Comparison of ENCODE assay signal across 38 cellular contexts in genomic region chr1:6062670-6063069, GRCh38.
"Had no signal": no experiment of that assay in that cellular context is flagged by ENCODE, and none has a peak within 500 bp of the region (broad histone marks: within the 10 kb centered on the region; RNA-seq: fewer than 3 reads in every experiment).

No MANE protein-coding gene starts in this region.

- H3K9me3 Mint-ChIP-seq: activated B cell treated with CpG ODN at 0.5 μM for 24 hours; activated CD4-positive, alpha-beta memory T cell treated with anti-CD3 and anti-CD28 coated beads for 36 hours; activated CD4-positive, alpha-beta T cell treated with anti-CD3 and anti-CD28 coated beads, Interleukin-2, amount 10 ng/mL, durations not matched to agents 24 days and 14 days; activated CD8-positive, alpha-beta T cell treated with anti-CD3 and anti-CD28 coated beads for 36 hours; activated naive CD4-positive, alpha-beta T cell treated with anti-CD3 and anti-CD28 coated beads, Interleukin-2, amount 10 ng/mL, durations not matched to agents 7 days and 5 days; activated naive CD4-positive, alpha-beta T cell treated with anti-CD3 and anti-CD28 coated beads, Interleukin-2, amount 50 U/mL, for 24 hours; activated naive CD8-positive, alpha-beta T cell treated with anti-CD3 and anti-CD28 coated beads, Interleukin-2, amount 10 ng/mL, durations not matched to agents 7 days and 5 days; activated naive CD8-positive, alpha-beta T cell treated with anti-CD3 and anti-CD28 coated beads, Interleukin-2, amount 50 U/mL, for 24 hours; activated T-cell treated with anti-CD3 and anti-CD28 coated beads, Interleukin-2, amount 50 U/mL, for 4 hours; activated T-cell treated with anti-CD3 and anti-CD28 coated beads, Interleukin-2, amount 50 U/mL, for 72 hours; activated T-helper 1 cell treated with anti-CD3 and anti-CD28 coated beads, Interleukin-12 subunit alpha, Interleukin-12 subunit beta, Interleukin-2, Interleukin-4 antibody, amounts not matched to agents 30 ng/mL and 10 ng/mL and 1 ng/mL, durations not matched to agents 14 hours and 24 hours and 36 hours; activated T-helper 2 cell treated with anti-CD3 and anti-CD28 coated beads, Interferon-gamma antibody, Interleukin-2, Interleukin-4, amounts not matched to agents 10 μg/mL and 5 μg/mL and 100 μg/mL, durations not matched to agents 14 hours and 24 hours and 36 hours; central memory CD8-positive, alpha-beta T cell; T-helper 1 cell treated with Interleukin-12 subunit alpha and Interleukin-12 subunit beta and Interleukin-4 antibody, amounts not matched to agents 30 μg/mL and 1 μg/mL, for 36 hours; T-helper 2 cell treated with Interferon-gamma antibody and Interleukin-4, amounts not matched to agents 5 μg/mL and 100 μg/mL, for 36 hours had no signal

- H3K4me3 Mint-ChIP-seq: activated B cell treated with CpG ODN at 0.5 μM for 24 hours; activated CD4-positive, alpha-beta memory T cell treated with anti-CD3 and anti-CD28 coated beads for 36 hours; activated CD4-positive, alpha-beta T cell treated with anti-CD3 and anti-CD28 coated beads, Interleukin-2, amount 10 ng/mL, durations not matched to agents 24 days and 14 days; activated CD8-positive, alpha-beta T cell treated with anti-CD3 and anti-CD28 coated beads for 36 hours; activated naive CD4-positive, alpha-beta T cell treated with anti-CD3 and anti-CD28 coated beads, Interleukin-2, amount 10 ng/mL, durations not matched to agents 7 days and 5 days; activated naive CD4-positive, alpha-beta T cell treated with anti-CD3 and anti-CD28 coated beads, Interleukin-2, amount 50 U/mL, for 24 hours; activated naive CD8-positive, alpha-beta T cell; activated naive CD8-positive, alpha-beta T cell treated with anti-CD3 and anti-CD28 coated beads, Interleukin-2, amount 10 ng/mL, durations not matched to agents 7 days and 5 days; activated naive CD8-positive, alpha-beta T cell treated with anti-CD3 and anti-CD28 coated beads, Interleukin-2, amount 50 U/mL, for 24 hours; activated T-cell treated with anti-CD3 and anti-CD28 coated beads, Interleukin-2, amount 50 U/mL, for 4 hours; activated T-cell treated with anti-CD3 and anti-CD28 coated beads, Interleukin-2, amount 50 U/mL, for 72 hours; activated T-helper 1 cell treated with anti-CD3 and anti-CD28 coated beads, Interleukin-12 subunit alpha, Interleukin-12 subunit beta, Interleukin-2, Interleukin-4 antibody, amounts not matched to agents 30 ng/mL and 10 ng/mL and 1 ng/mL, durations not matched to agents 14 hours and 24 hours and 36 hours; brain; central memory CD8-positive, alpha-beta T cell; T-helper 1 cell treated with Interleukin-12 subunit alpha and Interleukin-12 subunit beta and Interleukin-4 antibody, amounts not matched to agents 30 μg/mL and 1 μg/mL, for 36 hours; T-helper 2 cell treated with Interferon-gamma antibody and Interleukin-4, amounts not matched to agents 5 μg/mL and 100 μg/mL, for 36 hours had no signal

- ATAC-seq: activated CD8-positive, alpha-beta T cell treated with anti-CD3 and anti-CD28 coated beads for 36 hours; activated naive CD8-positive, alpha-beta T cell treated with anti-CD3 and anti-CD28 coated beads, Interleukin-2, amount 50 U/mL, for 24 hours; activated T-cell treated with anti-CD3 and anti-CD28 coated beads, Interleukin-2, amount 50 U/mL, for 4 hours; activated T-cell treated with anti-CD3 and anti-CD28 coated beads, Interleukin-2, amount 50 U/mL, for 72 hours had no signal

- H3K27ac ChIP-seq: ascending aorta, cardiac muscle cell, VCaP had no signal

- H3K27ac Mint-ChIP-seq: activated B cell treated with CpG ODN at 0.5 μM for 24 hours; activated CD4-positive, alpha-beta memory T cell treated with anti-CD3 and anti-CD28 coated beads for 36 hours; activated CD4-positive, alpha-beta T cell treated with anti-CD3 and anti-CD28 coated beads, Interleukin-2, amount 10 ng/mL, durations not matched to agents 24 days and 14 days; activated CD8-positive, alpha-beta T cell treated with anti-CD3 and anti-CD28 coated beads for 36 hours; activated naive CD4-positive, alpha-beta T cell treated with anti-CD3 and anti-CD28 coated beads, Interleukin-2, amount 10 ng/mL, durations not matched to agents 7 days and 5 days; activated naive CD4-positive, alpha-beta T cell treated with anti-CD3 and anti-CD28 coated beads, Interleukin-2, amount 50 U/mL, for 24 hours; activated naive CD8-positive, alpha-beta T cell; activated naive CD8-positive, alpha-beta T cell treated with anti-CD3 and anti-CD28 coated beads, Interleukin-2, amount 10 ng/mL, durations not matched to agents 7 days and 5 days; activated naive CD8-positive, alpha-beta T cell treated with anti-CD3 and anti-CD28 coated beads, Interleukin-2, amount 50 U/mL, for 24 hours; activated T-cell treated with anti-CD3 and anti-CD28 coated beads, Interleukin-2, amount 50 U/mL, for 72 hours; activated T-helper 1 cell treated with anti-CD3 and anti-CD28 coated beads, Interleukin-12 subunit alpha, Interleukin-12 subunit beta, Interleukin-2, Interleukin-4 antibody, amounts not matched to agents 30 ng/mL and 10 ng/mL and 1 ng/mL, durations not matched to agents 14 hours and 24 hours and 36 hours; activated T-helper 2 cell treated with anti-CD3 and anti-CD28 coated beads, Interferon-gamma antibody, Interleukin-2, Interleukin-4, amounts not matched to agents 10 μg/mL and 5 μg/mL and 100 μg/mL, durations not matched to agents 14 hours and 24 hours and 36 hours; brain; T-helper 1 cell treated with Interleukin-12 subunit alpha and Interleukin-12 subunit beta and Interleukin-4 antibody, amounts not matched to agents 30 μg/mL and 1 μg/mL, for 36 hours; T-helper 2 cell treated with Interferon-gamma antibody and Interleukin-4, amounts not matched to agents 5 μg/mL and 100 μg/mL, for 36 hours had no signal

- H3K4me3 ChIP-seq: ascending aorta, cardiac muscle cell had no signal

- H3K9me3 ChIP-seq: ascending aorta had no signal

- H3K36me3 Mint-ChIP-seq: activated naive CD4-positive, alpha-beta T cell treated with anti-CD3 and anti-CD28 coated beads, Interleukin-2, amount 50 U/mL, for 24 hours; activated naive CD8-positive, alpha-beta T cell; brain had no signal

- H3K27me3 Mint-ChIP-seq: activated B cell treated with CpG ODN at 0.5 μM for 24 hours; activated CD4-positive, alpha-beta memory T cell treated with anti-CD3 and anti-CD28 coated beads for 36 hours; activated CD4-positive, alpha-beta T cell treated with anti-CD3 and anti-CD28 coated beads, Interleukin-2, amount 10 ng/mL, durations not matched to agents 24 days and 14 days; activated CD8-positive, alpha-beta T cell treated with anti-CD3 and anti-CD28 coated beads for 36 hours; activated naive CD4-positive, alpha-beta T cell treated with anti-CD3 and anti-CD28 coated beads, Interleukin-2, amount 10 ng/mL, durations not matched to agents 7 days and 5 days; activated naive CD4-positive, alpha-beta T cell treated with anti-CD3 and anti-CD28 coated beads, Interleukin-2, amount 50 U/mL, for 24 hours; activated naive CD8-positive, alpha-beta T cell; activated naive CD8-positive, alpha-beta T cell treated with anti-CD3 and anti-CD28 coated beads, Interleukin-2, amount 10 ng/mL, durations not matched to agents 7 days and 5 days; activated naive CD8-positive, alpha-beta T cell treated with anti-CD3 and anti-CD28 coated beads, Interleukin-2, amount 50 U/mL, for 24 hours; brain; central memory CD8-positive, alpha-beta T cell had no signal

- H3K27me3 ChIP-seq: ascending aorta, cardiac muscle cell had no signal

- FAIRE-seq: bronchial epithelial cell, TTC549 had no signal

- H3K4me1 Mint-ChIP-seq: activated B cell treated with CpG ODN at 0.5 μM for 24 hours; activated naive CD8-positive, alpha-beta T cell treated with anti-CD3 and anti-CD28 coated beads, Interleukin-2, amount 50 U/mL, for 24 hours had no signal

- DNase-seq: activated B cell treated with CpG ODN at 0.5 μM for 24 hours; activated CD4-positive, alpha-beta memory T cell treated with anti-CD3 and anti-CD28 coated beads for 36 hours; activated CD4-positive, alpha-beta T cell treated with anti-CD3 and anti-CD28 coated beads for 4 hours; activated CD4-positive, alpha-beta T cell treated with anti-CD3 and anti-CD28 coated beads, Interleukin-2, amount 10 ng/mL, durations not matched to agents 24 days and 14 days; activated CD4-positive, alpha-beta T cell treated with anti-CD3 and anti-CD28 coated beads, Interleukin-2, amount 50 U/mL, for 1 hour; activated CD4-positive, alpha-beta T cell treated with anti-CD3 and anti-CD28 coated beads, Interleukin-2, amount 50 U/mL, for 4 hours; activated CD4-positive, CD25-positive, alpha-beta regulatory T cell treated with anti-CD3 and anti-CD28 coated beads, Interleukin-2, amount 50 U/mL, for 72 hours; activated CD8-positive, alpha-beta memory T cell treated with anti-CD3 and anti-CD28 coated beads, Interleukin-2, amount 50 U/mL, for 4 hours; activated CD8-positive, alpha-beta T cell treated with anti-CD3 and anti-CD28 coated beads for 36 hours; activated effector memory CD4-positive, alpha-beta T cell treated with Interleukin-2 at 50 U/mL for 16 hours; activated gamma-delta T cell; activated naive CD4-positive, alpha-beta T cell treated with anti-CD3 and anti-CD28 coated beads, Interleukin-2, amount 10 ng/mL, durations not matched to agents 7 days and 5 days; activated naive CD4-positive, alpha-beta T cell treated with Interleukin-2 at 50 U/mL for 16 hours; activated naive CD8-positive, alpha-beta T cell treated with anti-CD3 and anti-CD28 coated beads, Interleukin-2, amount 10 ng/mL, durations not matched to agents 7 days and 5 days; activated naive CD8-positive, alpha-beta T cell treated with anti-CD3 and anti-CD28 coated beads, Interleukin-2, amount 50 U/mL, for 24 hours; activated T-cell treated with anti-CD3 and anti-CD28 coated beads for 4 hours; activated T-cell treated with anti-CD3 and anti-CD28 coated beads, Interleukin-2, amount 50 U/mL, for 1 hour; activated T-cell treated with anti-CD3 and anti-CD28 coated beads, Interleukin-2, amount 50 U/mL, for 4 hours; activated T-cell treated with anti-CD3 and anti-CD28 coated beads, Interleukin-2, amount 50 U/mL, for 72 hours; amygdala; anterior cingulate cortex; caudate nucleus; cerebellar nuclear complex; T-helper 2 cell; T-helper 9 cell had no signal

- H3K36me3 ChIP-seq: cardiac muscle cell had no signal

- H3K4me1 ChIP-seq: ascending aorta had no signal
